In genomic region chr17:78935419-78936323, GRCh38 we compare ENCODE assay signal across 9 cellular contexts. TPM values are rescaled to one million over a fixed set of nuclear protein-coding genes. Genes with fewer than 3 reads are reported as not detected.
DNase-seq lines count a peak whose midpoint lies in the region; ATAC-seq and TF ChIP-seq lines count a peak whose summit lies in the region.
"Had no signal": no experiment of that assay in that cellular context is flagged by ENCODE, and none has a peak within 500 bp of the region (broad histone marks: within the 10 kb centered on the region; RNA-seq: fewer than 3 reads in every experiment).

No MANE protein-coding gene starts in this region.

- no peak overlapping the region for H3K4me3 ChIP-seq in fibroblast of villous mesenchyme (ENCODE audit: low read depth, low read length)

- intact Hi-C loops in sciatic nerve (cut with DNase I), result no loop called here

- ATAC-seq in sciatic nerve (peak; percentile 71), GM21526 (IDR thresholded peaks at IDR 0.05; ENCODE audit: low FRiP score, unreplicated experiment) (no peak)
- ATAC-seq: stimulated activated naive B cell treated with anti-CD40 and anti-IgM and Interleukin-4, amounts not matched to agents 10 μg/mL and 1 μg/mL and 100 μg/mL, for 72 hours had no signal

- DNase-seq in EH (ENCODE audit: low read depth) (peak; percentile 98), SHP77 (lab: John Stamatoyannopoulos, UW) (peak; percentile 88 to 93), fibroblast of villous mesenchyme (ENCODE audit: low read depth) (peak; percentile 98), sciatic nerve (ENCODE audit: low spot score) (peak; percentile 83), NCI-H2081 treated with DMSO at 0.1 percent for 48 hours (lab: John Stamatoyannopoulos, UW) (no peak), NCI-H128 (lab: John Stamatoyannopoulos, UW; ENCODE audit: unreplicated experiment) (no peak)
- DNase-seq in activated CD4-positive, alpha-beta T cell treated with anti-CD3 and anti-CD28 coated beads for 1 hour, result no peak
- DNase-seq: stimulated activated naive B cell treated with anti-CD40 and anti-IgM and Interleukin-4, amounts not matched to agents 10 μg/mL and 1 μg/mL and 100 μg/mL, for 72 hours had no signal

- TF ChIP-seq CTCF in fibroblast of villous mesenchyme (IDR thresholded peaks at IDR 0.05; ENCODE audit: insufficient read depth, low read depth, low read length), result no peak

RNA-seq across cellular contexts. Expression of gene TIMP2, which starts 10.5 kb away (rescaled TPM):
- total RNA-seq in fibroblast of villous mesenchyme (157 and 189 TPM in 2 replicates), sciatic nerve (720 TPM)

RNA-seq across cellular contexts. Expression of gene CEP295NL, which starts 32.7 kb away (rescaled TPM):
- 3.9 and 5.6 TPM in 2 replicates for total RNA-seq in fibroblast of villous mesenchyme
- total RNA-seq in sciatic nerve, result 16.7 TPM

RNA-seq across cellular contexts. Expression of gene LGALS3BP, which starts 44.1 kb away (rescaled TPM):
- 297 and 325 TPM in 2 replicates for total RNA-seq in fibroblast of villous mesenchyme
- total RNA-seq in sciatic nerve, result 147 TPM

Comparison
In these comparisons a context has a peak if more than half of its experiments do, and no peak if none do; other contexts are left out.
1. DNase-seq: peak in EH (single experiment), SHP77 (2 of 2), fibroblast of villous mesenchyme (single experiment) and sciatic nerve (single experiment); none in NCI-H2081 treated with DMSO at 0.1 percent for 48 hours (single experiment), NCI-H128 (single experiment) and activated CD4-positive, alpha-beta T cell treated with anti-CD3 and anti-CD28 coated beads for 1 hour (single experiment).